16 cellular contexts compared by ENCODE assay signal in the genomic region with DNA sequence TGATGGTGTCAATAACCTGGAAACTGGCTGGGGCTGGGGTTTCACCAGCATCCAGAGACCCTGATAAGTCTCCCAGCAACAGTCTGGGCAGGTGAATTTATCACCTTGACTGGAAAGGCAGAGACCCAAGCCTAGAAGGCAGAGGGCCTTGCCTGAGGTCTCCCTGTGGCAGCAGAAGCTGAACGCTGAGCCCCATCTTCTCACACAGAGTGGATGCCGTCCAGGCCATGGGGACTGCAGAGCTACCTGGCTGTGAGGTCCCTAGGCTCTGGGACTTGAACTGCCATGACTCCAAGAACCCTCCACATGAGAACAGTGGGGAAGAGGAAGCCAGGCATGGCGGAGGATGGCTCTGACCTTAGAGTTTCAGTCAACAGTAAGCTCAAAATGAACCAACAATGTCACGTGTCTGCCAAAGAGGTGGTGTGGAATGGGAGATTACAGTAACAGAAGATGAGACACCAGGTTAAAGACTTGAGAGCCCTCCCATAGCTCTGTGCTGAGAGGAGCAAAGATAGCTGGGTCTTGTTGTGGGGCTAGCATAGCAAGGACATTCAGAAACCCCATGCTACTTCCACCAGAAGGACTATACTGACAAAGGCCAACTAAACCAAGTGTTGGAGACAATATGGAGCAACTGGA.
DNase-seq lines count a peak whose midpoint lies in the region; ATAC-seq and TF ChIP-seq lines count a peak whose summit lies in the region.
"Had no signal": no experiment of that assay in that cellular context is flagged by ENCODE, and none has a peak within 500 bp of the region (broad histone marks: within the 10 kb centered on the region; RNA-seq: fewer than 3 reads in every experiment).

No MANE protein-coding gene starts in this region.

- intact Hi-C loops in sciatic nerve (cut with DNase I) (no loop called here), ascending aorta (cut with DNase I) (no loop called here)

- H3K9me3 ChIP-seq in ascending aorta = no peaks in the 10 kb centered on the region
- H3K9me3 ChIP-seq: Peyer's patch had no signal

- ATAC-seq in activated naive CD8-positive, alpha-beta T cell treated with anti-CD3 and anti-CD28 coated beads, Interleukin-2, amount 10 ng/mL, durations not matched to agents 7 days and 5 days (ENCODE audit: low read depth) = no peak
- no peak for ATAC-seq in activated naive CD8-positive, alpha-beta T cell treated with anti-CD3 and anti-CD28 coated beads, Interleukin-2, amount 50 U/mL, for 24 hours
- ATAC-seq in sciatic nerve (no peak), GM18519 (IDR thresholded peaks at IDR 0.05; ENCODE audit: low FRiP score, unreplicated experiment) (no peak)

- H3K36me3 ChIP-seq in ascending aorta = no peaks in the 10 kb centered on the region
- H3K36me3 ChIP-seq: Peyer's patch had no signal

- H3K4me1 ChIP-seq in ascending aorta = no peaks in the 10 kb centered on the region
- H3K4me1 ChIP-seq: Peyer's patch had no signal

- peak overlapping the region; percentile 1 for H3K27ac Mint-ChIP-seq in activated naive CD8-positive, alpha-beta T cell treated with anti-CD3 and anti-CD28 coated beads, Interleukin-2, amount 10 ng/mL, durations not matched to agents 7 days and 5 days
- H3K27ac Mint-ChIP-seq in activated naive CD8-positive, alpha-beta T cell treated with anti-CD3 and anti-CD28 coated beads, Interleukin-2, amount 50 U/mL, for 24 hours = no peak overlapping the region

- peaks cover 23% of the 10 kb centered on the region for H3K27me3 Mint-ChIP-seq in activated naive CD8-positive, alpha-beta T cell treated with anti-CD3 and anti-CD28 coated beads, Interleukin-2, amount 10 ng/mL, durations not matched to agents 7 days and 5 days
- H3K27me3 Mint-ChIP-seq in activated naive CD8-positive, alpha-beta T cell treated with anti-CD3 and anti-CD28 coated beads, Interleukin-2, amount 50 U/mL, for 24 hours = peaks cover 8% of the 10 kb centered on the region

- H3K27me3 ChIP-seq in ascending aorta = no peaks in the 10 kb centered on the region
- H3K27me3 ChIP-seq: Peyer's patch had no signal

- DNase-seq in activated naive CD8-positive, alpha-beta T cell treated with anti-CD3 and anti-CD28 coated beads, Interleukin-2, amount 10 ng/mL, durations not matched to agents 7 days and 5 days = peak; percentile 15
- DNase-seq in activated naive CD8-positive, alpha-beta T cell treated with anti-CD3 and anti-CD28 coated beads, Interleukin-2, amount 50 U/mL, for 24 hours = no peak
- DNase-seq in M059J (ENCODE audit: low read depth) = peak; percentile 85
- DNase-seq in hepatic stellate cell (ENCODE audit: low spot score) = peak; percentile 40
- DNase-seq in sciatic nerve (ENCODE audit: low spot score) = peak; percentile 18
- DNase-seq in NOMO-1 (lab: John Stamatoyannopoulos, UW; ENCODE audit: unreplicated experiment in 2 of 2) = no peak
- DNase-seq in ascending aorta (ENCODE audit: low spot score in 2 of 2) = no peak
- DNase-seq: DMS53, NCI-H1092 treated with DMSO at 0.1 percent for 48 hours, NCI-H187, NCI-H446 treated with DMSO at 0.1 percent for 48 hours, NCI-H748 treated with DMSO at 0.1 percent for 48 hours, Peyer's patch, SHP77 treated with DMSO at 0.1 percent for 48 hours had no signal

- peaks cover 4% of the 10 kb centered on the region for H3K9me3 Mint-ChIP-seq in activated naive CD8-positive, alpha-beta T cell treated with anti-CD3 and anti-CD28 coated beads, Interleukin-2, amount 10 ng/mL, durations not matched to agents 7 days and 5 days
- H3K9me3 Mint-ChIP-seq in activated naive CD8-positive, alpha-beta T cell treated with anti-CD3 and anti-CD28 coated beads, Interleukin-2, amount 50 U/mL, for 24 hours = peaks cover 9% of the 10 kb centered on the region

- H3K36me3 Mint-ChIP-seq in activated naive CD8-positive, alpha-beta T cell treated with anti-CD3 and anti-CD28 coated beads, Interleukin-2, amount 10 ng/mL, durations not matched to agents 7 days and 5 days = no peaks in the 10 kb centered on the region
- peaks cover 2% of the 10 kb centered on the region for H3K36me3 Mint-ChIP-seq in activated naive CD8-positive, alpha-beta T cell treated with anti-CD3 and anti-CD28 coated beads, Interleukin-2, amount 50 U/mL, for 24 hours (ENCODE audit: low read depth)

- H3K27ac ChIP-seq in ascending aorta = no peak overlapping the region
- H3K27ac ChIP-seq: Peyer's patch had no signal

- POLR2A ChIA-PET in activated naive CD8-positive, alpha-beta T cell treated with anti-CD3 and anti-CD28 coated beads, Interleukin-2, amount 10 ng/mL, durations not matched to agents 7 days and 5 days (lab: Charles Lee) = no interaction called here

- TF ChIP-seq CTCF in ascending aorta (IDR thresholded peaks at IDR 0.05) = no peak

- H3K4me3 ChIP-seq in ascending aorta = no peak overlapping the region
- H3K4me3 ChIP-seq: GM12878, Peyer's patch had no signal

- peaks cover 4% of the 10 kb centered on the region for H3K4me1 Mint-ChIP-seq in activated naive CD8-positive, alpha-beta T cell treated with anti-CD3 and anti-CD28 coated beads, Interleukin-2, amount 10 ng/mL, durations not matched to agents 7 days and 5 days
- peaks cover 6% of the 10 kb centered on the region for H3K4me1 Mint-ChIP-seq in activated naive CD8-positive, alpha-beta T cell treated with anti-CD3 and anti-CD28 coated beads, Interleukin-2, amount 50 U/mL, for 24 hours

- no peak overlapping the region for H3K4me3 Mint-ChIP-seq in activated naive CD8-positive, alpha-beta T cell treated with anti-CD3 and anti-CD28 coated beads, Interleukin-2, amount 10 ng/mL, durations not matched to agents 7 days and 5 days
- H3K4me3 Mint-ChIP-seq in activated naive CD8-positive, alpha-beta T cell treated with anti-CD3 and anti-CD28 coated beads, Interleukin-2, amount 50 U/mL, for 24 hours = no peak overlapping the region

Comparison
In these comparisons a context has a peak if more than half of its experiments do, and no peak if none do; other contexts are left out.
1. DNase-seq: peak in activated naive CD8-positive, alpha-beta T cell treated with anti-CD3 and anti-CD28 coated beads, Interleukin-2, amount 10 ng/mL, durations not matched to agents 7 days and 5 days (single experiment), M059J (single experiment), hepatic stellate cell (single experiment) and sciatic nerve (single experiment); none in activated naive CD8-positive, alpha-beta T cell treated with anti-CD3 and anti-CD28 coated beads, Interleukin-2, amount 50 U/mL, for 24 hours (single experiment), NOMO-1 (0 of 2) and ascending aorta (0 of 2).